In genomic region chr6:43636312-43636667, GRCh38 we compare ENCODE assay signal across 8 cellular contexts. TPM values are rescaled to one million over a fixed set of nuclear protein-coding genes. Genes with fewer than 3 reads are reported as not detected.
A peak's percentile ranks its signal among the peaks of the same experiment; 100 is the strongest.
DNase-seq lines count a peak whose midpoint lies in the region; ATAC-seq, FAIRE-seq and TF ChIP-seq lines count a peak whose summit lies in the region.

No MANE protein-coding gene starts in this region.

- intact Hi-C loops in activated naive CD4-positive, alpha-beta T cell treated with anti-CD3 and anti-CD28 coated beads for 36 hours (cut with micrococcal nuclease): loop anchor here (5.0 kb wide), 1 partner anchor 254 kb away; no protein-coding TSS in a partner anchor
- intact Hi-C loops in endothelial cell of umbilical vein (cut with micrococcal nuclease): loop anchor here (1.0 kb wide), 1 partner anchor 9 kb away; the partner anchor contains the start of gene RSPH9

- TF ChIP-seq EP300 in SK-N-SH (IDR thresholded peaks at IDR 0.05; ENCODE audit: borderline replicate concordance in 1 of 2, low read depth in 1 of 2, low read length in 1 of 2) (no peak), neural cell (conservative IDR thresholded peaks at IDR 0.05; ENCODE audit: poor library complexity, severe bottlenecking) (no peak)

- WGBS in SK-N-SH (ENCODE audit: low lambda C conversion rate): 22% methylated on average over 7 of the region's 7 CpGs

- H3K9me2 ChIP-seq in SK-N-SH (no peaks in the 10 kb centered on the region), neural cell (ENCODE audit: insufficient read depth, low read length) (no peaks in the 10 kb centered on the region)

- TF ChIP-seq RAD21 in SK-N-SH (IDR thresholded peaks at IDR 0.05; ENCODE audit: low read length): no peak
- no peak for TF ChIP-seq RAD21 in neural cell (conservative IDR thresholded peaks at IDR 0.05)

- H3K36me3 ChIP-seq in SK-N-SH (replicated peaks in 1 of 2; ENCODE audit: control insufficient read depth in 1 of 2, insufficient read depth in 2 of 2, low read length in 1 of 2) (peaks cover 20 to 41% of the 10 kb centered on the region in 2 experiments), endothelial cell of umbilical vein (ENCODE audit: control insufficient read depth in 2 of 2, extremely low read depth in 1 of 2, insufficient read depth in 2 of 2, low read length in 2 of 2) (peaks cover 10 to 12% of the 10 kb centered on the region in 2 experiments), neural cell (ENCODE audit: insufficient read depth, low read length) (no peaks in the 10 kb centered on the region)

- H3K9ac ChIP-seq in SK-N-SH (peak overlapping the region; percentile 83), endothelial cell of umbilical vein (replicated peaks; ENCODE audit: extremely low read depth, insufficient read depth, low read length) (peak overlapping the region; percentile 79), neural cell (ENCODE audit: low read length) (peak overlapping the region; percentile 96)

- BruUV-seq in endothelial cell of umbilical vein (replicated peaks; lab: Mats Ljungman, UMichigan): TSS peak; percentile 54

- H3K79me2 ChIP-seq in SK-N-SH (ENCODE audit: insufficient read depth) (peaks cover 56% of the 10 kb centered on the region), endothelial cell of umbilical vein (ENCODE audit: control insufficient read depth, insufficient read depth, low read length) (peaks cover 42% of the 10 kb centered on the region), neural cell (replicated peaks; ENCODE audit: insufficient read depth, low read length) (peaks cover 21% of the 10 kb centered on the region)

- peaks cover 5% of the 10 kb centered on the region for H3F3A ChIP-seq in SK-N-SH (replicated peaks; ENCODE audit: insufficient read depth)
- H3F3A ChIP-seq in neural cell (ENCODE audit: insufficient read depth, low read length, poor library complexity, severe bottlenecking): no peaks in the 10 kb centered on the region

- peak; percentile 26 for DNase-seq in activated naive CD4-positive, alpha-beta T cell treated with anti-CD3 and anti-CD28 coated beads for 36 hours
- no peak for DNase-seq in activated naive CD4-positive, alpha-beta T cell (lab: John Stamatoyannopoulos, UW)
- DNase-seq in SK-N-SH (no peak), endothelial cell of umbilical vein (ENCODE audit: low read depth, low spot score) (no peak), iPS-NIHi11 (ENCODE audit: low spot score) (no peak), NCI-H510A (lab: John Stamatoyannopoulos, UW) (no peak)

- dilution Hi-C loops in endothelial cell of umbilical vein (cut with MboI; ENCODE audit: extremely low pct_ligation_motif_present, low sequenced_read_pairs): no loop called here

- H3K36me3 Mint-ChIP-seq in activated naive CD4-positive, alpha-beta T cell treated with anti-CD3 and anti-CD28 coated beads for 36 hours (ENCODE audit: low read depth): peaks cover 24% of the 10 kb centered on the region

- TF ChIP-seq POLR2A in endothelial cell of umbilical vein (IDR thresholded peaks at IDR 0.05; ENCODE audit: low read depth, low read length): no peak

- H3K27me3 ChIP-seq in SK-N-SH (ENCODE audit: insufficient read depth): no peaks in the 10 kb centered on the region
- no peaks in the 10 kb centered on the region for H3K27me3 ChIP-seq in endothelial cell of umbilical vein (ENCODE audit: control insufficient read depth in 2 of 2, insufficient read depth in 2 of 2, low read length in 2 of 2)
- H3K27me3 ChIP-seq in neural cell (ENCODE audit: insufficient read depth, low read depth, low read length): no peaks in the 10 kb centered on the region

- H3K4me2 ChIP-seq in SK-N-SH: peak overlapping the region; percentile 87
- peak overlapping the region; percentile 86 for H3K4me2 ChIP-seq in endothelial cell of umbilical vein (ENCODE audit: insufficient read depth, low read length)
- peak overlapping the region; percentile 94 for H3K4me2 ChIP-seq in neural cell (ENCODE audit: low read length)

- H3K27me3 Mint-ChIP-seq in activated naive CD4-positive, alpha-beta T cell treated with anti-CD3 and anti-CD28 coated beads for 36 hours (ENCODE audit: low read depth): no peaks in the 10 kb centered on the region

- H3K9me3 Mint-ChIP-seq in activated naive CD4-positive, alpha-beta T cell treated with anti-CD3 and anti-CD28 coated beads for 36 hours: no peaks in the 10 kb centered on the region

- H3K27ac Mint-ChIP-seq in activated naive CD4-positive, alpha-beta T cell treated with anti-CD3 and anti-CD28 coated beads for 36 hours: peak overlapping the region; percentile 95

- CTCF ChIA-PET in activated naive CD4-positive, alpha-beta T cell treated with anti-CD3 and anti-CD28 coated beads for 36 hours (lab: Charles Lee): interaction anchor here (1.4 to 1.7 kb wide), 3 partner anchors 32 to 442 kb away, joined by 3 to 6 read pairs (median 5); no protein-coding TSS in a partner anchor
- CTCF ChIA-PET in SK-N-SH (lab: Yijun Ruan, JAX) (interaction anchor here (1.5 to 1.9 kb wide), 3 partner anchors 13 to 32 kb away, joined by 5 to 11 read pairs (median 6); no protein-coding TSS in a partner anchor), endothelial cell of umbilical vein (lab: Charles Lee) (interaction anchor here (0.8 to 1.5 kb wide), 7 partner anchors 9 to 442 kb away, joined by 3 to 5 read pairs (median 4); partner anchors contain the start of gene RSPH9)

- ATAC-seq in HG03442 (IDR thresholded peaks at IDR 0.05; ENCODE audit: unreplicated experiment): no peak

- peak overlapping the region; percentile 91 for H3K4me3 Mint-ChIP-seq in activated naive CD4-positive, alpha-beta T cell treated with anti-CD3 and anti-CD28 coated beads for 36 hours

- H3K4me3 ChIP-seq in SK-N-SH (ENCODE audit: low read depth in 2 of 2, low read length in 1 of 2) (peak overlapping the region; percentile 70 to 79), endothelial cell of umbilical vein (replicated peaks in 1 of 3; ENCODE audit: insufficient read depth in 1 of 3, low read depth in 1 of 3, low read length in 3 of 3) (peak overlapping the region; percentile 71 to 91 (median 81)), neural cell (ENCODE audit: low read length) (peak overlapping the region; percentile 94)

- no peak for FAIRE-seq in endothelial cell of umbilical vein (lab: Jason Lieb, UNC)

- peaks cover 45% of the 10 kb centered on the region for H3K4me1 Mint-ChIP-seq in activated naive CD4-positive, alpha-beta T cell treated with anti-CD3 and anti-CD28 coated beads for 36 hours (ENCODE audit: low read depth)

- H3K4me1 ChIP-seq in SK-N-SH (ENCODE audit: control insufficient read depth in 1 of 2, insufficient read depth in 2 of 2, low read depth in 1 of 2, low read length in 1 of 2) (peaks cover 24 to 26% of the 10 kb centered on the region in 2 experiments; a peak in 3 of 4 replicates), endothelial cell of umbilical vein (ENCODE audit: control insufficient read depth, extremely low read depth, insufficient read depth, low read length) (peaks cover 10% of the 10 kb centered on the region)

- TF ChIP-seq CTCF in SK-N-SH (IDR thresholded peaks at IDR 0.05) (no peak), endothelial cell of umbilical vein (IDR thresholded peaks at IDR 0.05; ENCODE audit: extremely low read depth in 1 of 2, insufficient read depth in 1 of 2, low read depth in 1 of 2, low read length in 2 of 2) (no peak), neural cell (IDR thresholded peaks at IDR 0.05; ENCODE audit: poor library complexity, severe bottlenecking) (no peak)

- H4K20me1 ChIP-seq in SK-N-SH (ENCODE audit: insufficient read depth) (0 out of 2 replicates have a peak, but pooled peaks cover 6% of the 10 kb centered on the region), endothelial cell of umbilical vein (replicated peaks; ENCODE audit: control insufficient read depth, extremely low read depth, insufficient read depth, low read length) (no peaks in the 10 kb centered on the region), neural cell (ENCODE audit: insufficient read depth) (no peaks in the 10 kb centered on the region)

- H3K9me1 ChIP-seq in endothelial cell of umbilical vein (replicated peaks; ENCODE audit: control insufficient read depth, extremely low read depth, insufficient read depth, low read length): no peaks in the 10 kb centered on the region

- POLR2A ChIA-PET in SK-N-SH (lab: Yijun Ruan, JAX) (interaction anchor here (0.6 to 1.8 kb wide), 4 partner anchors 9 to 31 kb away, joined by 3 to 6 read pairs (median 3); partner anchors contain the start of gene RSPH9), endothelial cell of umbilical vein (lab: Charles Lee) (no interaction called here)

- H3K9me3 ChIP-seq in SK-N-SH (no peaks in the 10 kb centered on the region), endothelial cell of umbilical vein (replicated peaks; ENCODE audit: control insufficient read depth, insufficient read depth, low read length) (no peaks in the 10 kb centered on the region), neural cell (ENCODE audit: low read length) (no peaks in the 10 kb centered on the region)

- H2AFZ ChIP-seq in SK-N-SH (ENCODE audit: low read depth) (peak overlapping the region; percentile 92; the same call in 1 of the 2 replicates), endothelial cell of umbilical vein (ENCODE audit: low read depth, low read length) (peak overlapping the region; percentile 69), neural cell (ENCODE audit: low read depth, low read length) (peak overlapping the region; percentile 99)

- H3K27ac ChIP-seq in SK-N-SH (ENCODE audit: low read depth in 2 of 2, low read length in 1 of 2): peak overlapping the region; percentile 52 to 83; a peak in 3 of 4 replicates
- H3K27ac ChIP-seq in endothelial cell of umbilical vein (ENCODE audit: insufficient read depth, low read depth, low read length): peak overlapping the region; percentile 57
- H3K27ac ChIP-seq in neural cell (ENCODE audit: low read length): peak overlapping the region; percentile 84

RNA-seq across cellular contexts. Expression of gene MAD2L1BP, which starts 0.7 kb away (rescaled TPM):
- 10 to 100 TPM; 19.8 to 22.7 TPM for total RNA-seq in activated naive CD4-positive, alpha-beta T cell treated with anti-CD3 and anti-CD28 coated beads for 36 hours
- polyA plus RNA-seq in SK-N-SH (2012; rRNA removed) (30.9 and 42.2 TPM in 2 replicates), endothelial cell of umbilical vein (62.0 and 63.5 TPM in 2 replicates), neural cell (43.2 and 64.2 TPM in 2 replicates)
- polyA plus RNA-seq in SK-N-SH (2012; cell fraction: cytosol; rRNA removed): 28.5 and 34.8 TPM in 2 replicates
- 30.3 and 35.5 TPM in 2 replicates for polyA plus RNA-seq in SK-N-SH (2012; cell fraction: nucleus; rRNA removed)
- 32.3 and 34.9 TPM in 2 replicates for total RNA-seq in endothelial cell of umbilical vein
- polyA plus RNA-seq in endothelial cell of umbilical vein (2011; cell fraction: cytosol; rRNA removed): 49.8 and 50.7 TPM in 2 replicates
- 26.7 and 29.3 TPM in 2 replicates for polyA plus RNA-seq in endothelial cell of umbilical vein (2011; cell fraction: nucleus; rRNA removed)
- 20.8 and 29.5 TPM in 2 replicates for polyA plus RNA-seq in endothelial cell of umbilical vein (2012)
- polyA minus RNA-seq in endothelial cell of umbilical vein (45.6 and 45.8 TPM in 2 replicates), neural cell (54.2 and 54.3 TPM in 2 replicates)
- 17.9 TPM for polyA minus RNA-seq in endothelial cell of umbilical vein (2011; cell fraction: cytosol; rRNA and poly(A)+ RNA removed)
- polyA minus RNA-seq in endothelial cell of umbilical vein (2011; cell fraction: nucleus; rRNA and poly(A)+ RNA removed): 8.0 and 13.0 TPM in 2 replicates

RNA-seq across cellular contexts. Expression of gene GTPBP2, which starts 7.2 kb away (rescaled TPM):
- total RNA-seq in activated naive CD4-positive, alpha-beta T cell treated with anti-CD3 and anti-CD28 coated beads for 36 hours: 10 to 100 TPM; 54.5 to 57.5 TPM
- 83.7 and 124 TPM in 2 replicates for polyA plus RNA-seq in SK-N-SH (2012; rRNA removed)
- 27.8 and 39.2 TPM in 2 replicates for polyA plus RNA-seq in SK-N-SH (2012; cell fraction: cytosol; rRNA removed)
- polyA plus RNA-seq in SK-N-SH (2012; cell fraction: nucleus; rRNA removed): 377 and 528 TPM in 2 replicates
- total RNA-seq in endothelial cell of umbilical vein: 77.6 and 87.1 TPM in 2 replicates
- polyA plus RNA-seq in endothelial cell of umbilical vein: 112 and 118 TPM in 2 replicates
- 57.8 and 62.8 TPM in 2 replicates for polyA plus RNA-seq in endothelial cell of umbilical vein (2011; cell fraction: cytosol; rRNA removed)
- 395 and 433 TPM in 2 replicates for polyA plus RNA-seq in endothelial cell of umbilical vein (2011; cell fraction: nucleus; rRNA removed)
- 59.1 and 59.4 TPM in 2 replicates for polyA plus RNA-seq in endothelial cell of umbilical vein (2012)
- polyA minus RNA-seq in endothelial cell of umbilical vein: 93.0 and 97.6 TPM in 2 replicates
- polyA minus RNA-seq in endothelial cell of umbilical vein (2011; cell fraction: cytosol; rRNA and poly(A)+ RNA removed): 45.7 TPM
- 69.6 and 79.8 TPM in 2 replicates for polyA minus RNA-seq in endothelial cell of umbilical vein (2011; cell fraction: nucleus; rRNA and poly(A)+ RNA removed)
- polyA plus RNA-seq in neural cell: 103 and 117 TPM in 2 replicates
- 50.9 and 51.4 TPM in 2 replicates for polyA minus RNA-seq in neural cell

RNA-seq across cellular contexts. Expression of gene RSPH9, which starts 8.5 kb away (rescaled TPM):
- total RNA-seq in activated naive CD4-positive, alpha-beta T cell treated with anti-CD3 and anti-CD28 coated beads for 36 hours: not detected
- polyA plus RNA-seq in SK-N-SH (2012; rRNA removed) (0.05 and 0.06 TPM in 2 replicates), endothelial cell of umbilical vein (0.18 and 0.21 TPM in 2 replicates), neural cell (0.88 and 1.8 TPM in 2 replicates)
- 0.05 and 0.06 TPM in 2 replicates for polyA plus RNA-seq in SK-N-SH (2012; cell fraction: cytosol; rRNA removed)
- 0.07 and 0.11 TPM in 2 replicates for polyA plus RNA-seq in SK-N-SH (2012; cell fraction: nucleus; rRNA removed)
- total RNA-seq in endothelial cell of umbilical vein: 0.12 and 0.27 TPM in 2 replicates
- polyA plus RNA-seq in endothelial cell of umbilical vein (2011; cell fraction: cytosol; rRNA removed): 0.14 and 0.23 TPM in 2 replicates
- 0.11 and 0.12 TPM in 2 replicates for polyA plus RNA-seq in endothelial cell of umbilical vein (2011; cell fraction: nucleus; rRNA removed)
- 0.29 and 0.50 TPM in 2 replicates for polyA plus RNA-seq in endothelial cell of umbilical vein (2012)
- polyA minus RNA-seq in endothelial cell of umbilical vein (0.12 TPM in 1 of 2 replicates, not detected in the other), neural cell (0.49 and 0.69 TPM in 2 replicates)
- not detected for polyA minus RNA-seq in endothelial cell of umbilical vein (2011; cell fraction: cytosol; rRNA and poly(A)+ RNA removed)
- polyA minus RNA-seq in endothelial cell of umbilical vein (2011; cell fraction: nucleus; rRNA and poly(A)+ RNA removed): 0.29 TPM in 1 of 2 replicates, not detected in the other

RNA-seq across cellular contexts. Expression of gene MRPS18A, which starts 51.3 kb away (rescaled TPM):
- total RNA-seq in activated naive CD4-positive, alpha-beta T cell treated with anti-CD3 and anti-CD28 coated beads for 36 hours: 10 to 100 TPM; 47.8 to 50.2 TPM
- polyA plus RNA-seq in SK-N-SH (2012; rRNA removed): 56.9 and 57.0 TPM in 2 replicates
- polyA plus RNA-seq in SK-N-SH (2012; cell fraction: cytosol; rRNA removed): 31.9 and 44.3 TPM in 2 replicates
- 33.1 and 37.4 TPM in 2 replicates for polyA plus RNA-seq in SK-N-SH (2012; cell fraction: nucleus; rRNA removed)
- total RNA-seq in endothelial cell of umbilical vein: 39.1 and 39.8 TPM in 2 replicates
- 83.8 and 92.3 TPM in 2 replicates for polyA plus RNA-seq in endothelial cell of umbilical vein
- 76.7 and 77.1 TPM in 2 replicates for polyA plus RNA-seq in endothelial cell of umbilical vein (2011; cell fraction: cytosol; rRNA removed)
- polyA plus RNA-seq in endothelial cell of umbilical vein (2011; cell fraction: nucleus; rRNA removed): 28.4 and 35.0 TPM in 2 replicates
- polyA plus RNA-seq in endothelial cell of umbilical vein (2012): 46.2 and 47.7 TPM in 2 replicates
- 50.6 and 54.2 TPM in 2 replicates for polyA minus RNA-seq in endothelial cell of umbilical vein
- 40.1 TPM for polyA minus RNA-seq in endothelial cell of umbilical vein (2011; cell fraction: cytosol; rRNA and poly(A)+ RNA removed)
- 28.4 and 36.4 TPM in 2 replicates for polyA minus RNA-seq in endothelial cell of umbilical vein (2011; cell fraction: nucleus; rRNA and poly(A)+ RNA removed)
- 39.6 and 52.4 TPM in 2 replicates for polyA plus RNA-seq in neural cell
- 27.0 and 35.0 TPM in 2 replicates for polyA minus RNA-seq in neural cell
